In genomic region chr1:171344473-171344820, GRCh38 we compare ENCODE assay signal across 1 cellular context.
TF ChIP-seq lines count a peak whose summit lies in the region.

No MANE protein-coding gene starts in this region.

TF ChIP-seq in HepG2, 621 proteins besides CTCF, POLR2A, EP300 and RAD21 (continued from another document and continues in another):
- TF ChIP-seq CSRNP1 (CRISPR knock-in tag; IDR thresholded peaks at IDR 0.05) = no peak
- TF ChIP-seq SOX5 (CRISPR knock-in tag; IDR thresholded peaks at IDR 0.05; ENCODE audit: borderline replicate concordance) = peak; percentile 60
- peak; percentile 57 for TF ChIP-seq POGZ (CRISPR knock-in tag; IDR thresholded peaks at IDR 0.05)
- no peak for TF ChIP-seq ZNF317 (CRISPR knock-in tag; IDR thresholded peaks at IDR 0.05)
- no peak for TF ChIP-seq CC2D1A (CRISPR knock-in tag; IDR thresholded peaks at IDR 0.05)
- TF ChIP-seq AGO2 (optimal IDR thresholded peaks at IDR 0.05; ENCODE audit: low read depth, low read length) = no peak
- TF ChIP-seq ZSCAN12 (CRISPR knock-in tag; IDR thresholded peaks at IDR 0.05) = no peak
- TF ChIP-seq SNAI1 (CRISPR knock-in tag; IDR thresholded peaks at IDR 0.05; ENCODE audit: borderline replicate concordance) = no peak
- no peak for TF ChIP-seq ZNF737 (CRISPR knock-in tag; IDR thresholded peaks at IDR 0.05; ENCODE audit: borderline replicate concordance)
- no peak for TF ChIP-seq YY1 (IDR thresholded peaks at IDR 0.05; ENCODE audit: insufficient read depth, insufficient replicate concordance, low read depth, low read length)
- no peak for TF ChIP-seq STAT5B (CRISPR knock-in tag; IDR thresholded peaks at IDR 0.05)
- TF ChIP-seq ZNF766 (CRISPR knock-in tag; IDR thresholded peaks at IDR 0.05; ENCODE audit: borderline replicate concordance) = no peak
- TF ChIP-seq CEBPZ (IDR thresholded peaks at IDR 0.05; ENCODE audit: low read length) = no peak
- TF ChIP-seq PCBP2 (optimal IDR thresholded peaks at IDR 0.05; ENCODE audit: low read depth, low read length, poor library complexity, severe bottlenecking) = no peak
- TF ChIP-seq ZNF460 (CRISPR knock-in tag; IDR thresholded peaks at IDR 0.05; ENCODE audit: borderline replicate concordance) = no peak
- TF ChIP-seq ZNF597 (CRISPR knock-in tag; IDR thresholded peaks at IDR 0.05) = no peak
- no peak for TF ChIP-seq STAT6 (CRISPR knock-in tag; IDR thresholded peaks at IDR 0.05; ENCODE audit: borderline replicate concordance)
- no peak for TF ChIP-seq PREB (CRISPR knock-in tag; IDR thresholded peaks at IDR 0.05)
- no peak for TF ChIP-seq CHCHD3 (CRISPR knock-in tag; IDR thresholded peaks at IDR 0.05)
- TF ChIP-seq ARID5B (CRISPR knock-in tag; IDR thresholded peaks at IDR 0.05) = peak; percentile 69
- no peak for TF ChIP-seq RFXAP (CRISPR knock-in tag; IDR thresholded peaks at IDR 0.05; ENCODE audit: borderline replicate concordance)
- TF ChIP-seq KLF11 (CRISPR knock-in tag; IDR thresholded peaks at IDR 0.05) = no peak
- TF ChIP-seq ZNF446 (CRISPR knock-in tag; IDR thresholded peaks at IDR 0.05) = no peak
- TF ChIP-seq PITX1 (CRISPR knock-in tag; IDR thresholded peaks at IDR 0.05) = no peak
- no peak for TF ChIP-seq ZNF773 (CRISPR knock-in tag; IDR thresholded peaks at IDR 0.05; ENCODE audit: borderline replicate concordance)
- peak; percentile 54; the same call in 1 of the 2 replicates for TF ChIP-seq RXRB (CRISPR knock-in tag; IDR thresholded peaks at IDR 0.05; ENCODE audit: borderline replicate concordance)
- no peak for TF ChIP-seq ZEB1 (IDR thresholded peaks at IDR 0.05; ENCODE audit: insufficient replicate concordance, low read depth)
- no peak for TF ChIP-seq MEIS2 (CRISPR knock-in tag; IDR thresholded peaks at IDR 0.05)
- TF ChIP-seq ZGPAT (CRISPR knock-in tag; IDR thresholded peaks at IDR 0.05) = peak; percentile 42; the same call in 1 of the 2 replicates
- 0 out of 2 replicates have a peak, but pooled peaks have one; percentile 39 for TF ChIP-seq ZNF331 (CRISPR knock-in tag; IDR thresholded peaks at IDR 0.05)
- TF ChIP-seq CBX1 (IDR thresholded peaks at IDR 0.05; ENCODE audit: low read depth) = no peak
- no peak for TF ChIP-seq AGO1 (IDR thresholded peaks at IDR 0.05; ENCODE audit: low read depth, low read length, poor library complexity, severe bottlenecking)
- TF ChIP-seq FOXA1 (IDR thresholded peaks at IDR 0.05) = no peak
- no peak for TF ChIP-seq FOXA1 (CRISPR knock-in tag; IDR thresholded peaks at IDR 0.05)
- no peak for TF ChIP-seq TFDP2 (CRISPR knock-in tag; IDR thresholded peaks at IDR 0.05)
- TF ChIP-seq ZNF414 (CRISPR knock-in tag; IDR thresholded peaks at IDR 0.05) = no peak
